ENCODE assay signal across 7 cellular contexts in genomic region chr1:229058111-229058551, GRCh38.
DNase-seq lines count a peak whose midpoint lies in the region; ATAC-seq and TF ChIP-seq lines count a peak whose summit lies in the region.

No MANE protein-coding gene starts in this region.

- ATAC-seq in T-cell (replicated peaks in 1 of 4): peak; percentile 86 to 91 (median 90)
- ATAC-seq in HG02571 (IDR thresholded peaks at IDR 0.05; ENCODE audit: unreplicated experiment): no peak

- peaks cover 50 to 65% (median 59%) of the 10 kb centered on the region in 3 donors for H3K4me1 Mint-ChIP-seq in T-cell

- no peaks in the 10 kb centered on the region for H3K36me3 Mint-ChIP-seq in T-cell

- CTCF ChIA-PET in T-cell (lab: Charles Lee): interaction anchor here in 1 of 2 donors (1.0 kb wide), 1 partner anchor 197 kb away, joined by 4 read pairs; no protein-coding TSS in a partner anchor
- CTCF ChIA-PET in HEK293T (lab: Yijun Ruan, JAX): no interaction called here

- DNase-seq in NCI-H1092 treated with DMSO at 0.1 percent for 48 hours (lab: John Stamatoyannopoulos, UW) (peak; percentile 69), T-cell (peak; percentile 20 to 64 (median 46)), AG08396 (ENCODE audit: low spot score) (no peak), HEK293T (ENCODE audit: extremely low spot score) (no peak)
- peak; percentile 65 for DNase-seq in central memory CD4-positive, alpha-beta T cell
- peak; percentile 10 for DNase-seq in stimulated activated CD8-positive, alpha-beta memory T cell treated with anti-CD3 and anti-CD28 coated beads, Interleukin-12 subunit alpha, Interleukin-12 subunit beta, amount 100 ng/mL, for 1 hour (ENCODE audit: low read depth)

- H3K4me3 Mint-ChIP-seq in T-cell: peak overlapping the region; percentile 56 to 75 (median 61)

- POLR2A ChIA-PET in T-cell (lab: Charles Lee) (interaction anchor here in 1 of 2 donors (0.5 kb wide), 1 partner anchor 8 kb away, joined by 3 read pairs; no protein-coding TSS in a partner anchor), HEK293T (lab: Yijun Ruan, JAX) (no interaction called here)

- no peaks in the 10 kb centered on the region for H3K9me3 Mint-ChIP-seq in T-cell

- no peaks in the 10 kb centered on the region for H3K27me3 Mint-ChIP-seq in T-cell

- H3K27ac Mint-ChIP-seq in T-cell: peak overlapping the region; percentile 57 to 81

TF ChIP-seq in HEK293T, 16 proteins besides CTCF, POLR2A, EP300 and RAD21:
- no peak for TF ChIP-seq FOXM1 (IDR thresholded peaks at IDR 0.05; ENCODE audit: borderline replicate concordance)

Comparison
In these comparisons a context has a peak if more than half of its experiments do, and no peak if none do; other contexts are left out.
1. DNase-seq: peak in NCI-H1092 treated with DMSO at 0.1 percent for 48 hours (single experiment), T-cell (34 of 34), central memory CD4-positive, alpha-beta T cell (single experiment) and stimulated activated CD8-positive, alpha-beta memory T cell treated with anti-CD3 and anti-CD28 coated beads, Interleukin-12 subunit alpha, Interleukin-12 subunit beta, amount 100 ng/mL, for 1 hour (single experiment); none in AG08396 (single experiment) and HEK293T (single experiment).